Comparison of ENCODE assay signal across 11 cellular contexts in genomic region chr1:59638172-59638800, GRCh38.
DNase-seq lines count a peak whose midpoint lies in the region; ATAC-seq and TF ChIP-seq lines count a peak whose summit lies in the region.
"Had no signal": no experiment of that assay in that cellular context is flagged by ENCODE, and none has a peak within 500 bp of the region (broad histone marks: within the 10 kb centered on the region; RNA-seq: fewer than 3 reads in every experiment).

No MANE protein-coding gene starts in this region.

- H3K9me3 ChIP-seq in mucosa of descending colon (no peaks in the 10 kb centered on the region), BE2C (no peaks in the 10 kb centered on the region)

- H3K27ac Mint-ChIP-seq in Calu3 (ENCODE audit: unreplicated experiment), result peak overlapping the region; percentile 10
- no peak overlapping the region for H3K27ac Mint-ChIP-seq in activated CD4-positive, alpha-beta T cell treated with anti-CD3 and anti-CD28 coated beads, Interleukin-2, amount 10 ng/mL, durations not matched to agents 24 days and 14 days
- H3K27ac Mint-ChIP-seq: activated T-cell treated with anti-CD3 and anti-CD28 coated beads, Interleukin-2, amount 50 U/mL, for 72 hours had no signal

- CTCF ChIA-PET in Calu3 (lab: Charles Lee), result no interaction called here

- intact Hi-C loops in Calu3 (cut with micrococcal nuclease; ENCODE audit: unreplicated experiment), result loop anchor here (5.0 kb wide), 2 partner anchors 81 to 341 kb away; partner anchors contain the start of gene FGGY
- intact Hi-C loops in mucosa of descending colon (cut with DNase I, micrococcal nuclease), result no loop called here
- intact Hi-C loops in activated CD4-positive, alpha-beta T cell treated with anti-CD3 and anti-CD28 coated beads, Interleukin-2, amount 10 ng/mL, durations not matched to agents 24 days and 14 days (cut with micrococcal nuclease), result no loop called here

- TF ChIP-seq CTCF in Calu3 (IDR thresholded peaks at IDR 0.05; ENCODE audit: unreplicated experiment) (no peak), mucosa of descending colon (IDR thresholded peaks at IDR 0.05) (no peak), BE2C (IDR thresholded peaks at IDR 0.05; ENCODE audit: low read depth, low read length) (no peak)

- H3K4me1 Mint-ChIP-seq in Calu3 (ENCODE audit: low read depth, unreplicated experiment), result peaks cover 27% of the 10 kb centered on the region
- no peaks in the 10 kb centered on the region for H3K4me1 Mint-ChIP-seq in activated CD4-positive, alpha-beta T cell treated with anti-CD3 and anti-CD28 coated beads, Interleukin-2, amount 10 ng/mL, durations not matched to agents 24 days and 14 days

- no peaks in the 10 kb centered on the region for H3K36me3 Mint-ChIP-seq in Calu3 (ENCODE audit: insufficient read depth, unreplicated experiment)
- H3K36me3 Mint-ChIP-seq in activated CD4-positive, alpha-beta T cell treated with anti-CD3 and anti-CD28 coated beads, Interleukin-2, amount 10 ng/mL, durations not matched to agents 24 days and 14 days (ENCODE audit: low read depth), result no peaks in the 10 kb centered on the region

- ATAC-seq in mucosa of descending colon, result peak; percentile 40
- ATAC-seq in activated CD4-positive, CD25-positive, alpha-beta regulatory T cell treated with anti-CD3 and anti-CD28 coated beads, Interleukin-2, amount 50 U/mL, for 24 hours, result no peak
- ATAC-seq: activated T-cell treated with anti-CD3 and anti-CD28 coated beads, Interleukin-2, amount 50 U/mL, for 72 hours; esophagus mucosa had no signal

- no peaks in the 10 kb centered on the region for H3K4me1 ChIP-seq in mucosa of descending colon (ENCODE audit: low read depth)
- H3K4me1 ChIP-seq in BE2C, result no peaks in the 10 kb centered on the region

- no peak overlapping the region for H3K4me3 ChIP-seq in mucosa of descending colon
- no peak overlapping the region for H3K4me3 ChIP-seq in BE2C (ENCODE audit: low read depth, low read length)

- no peaks in the 10 kb centered on the region for H3K27me3 ChIP-seq in BE2C

- peak; percentile 36 for DNase-seq in Calu3
- peak; percentile 8 for DNase-seq in NCI-H226
- peak; percentile 96 for DNase-seq in fibroblast of gingiva (ENCODE audit: low read depth)
- peak in 1 of 3 donors; percentile 10 for DNase-seq in mucosa of descending colon
- no peak for DNase-seq in NCI-H2107 treated with DMSO at 0.1 percent for 48 hours (lab: John Stamatoyannopoulos, UW; ENCODE audit: unreplicated experiment)
- no peak for DNase-seq in BE2C
- no peak for DNase-seq in activated CD4-positive, alpha-beta T cell treated with anti-CD3 and anti-CD28 coated beads, Interleukin-2, amount 10 ng/mL, durations not matched to agents 24 days and 14 days
- DNase-seq: activated T-cell treated with anti-CD3 and anti-CD28 coated beads, Interleukin-2, amount 50 U/mL, for 72 hours; nucleus accumbens had no signal

- no peak overlapping the region for H3K4me3 Mint-ChIP-seq in Calu3 (ENCODE audit: low read depth, unreplicated experiment)
- H3K4me3 Mint-ChIP-seq in activated CD4-positive, alpha-beta T cell treated with anti-CD3 and anti-CD28 coated beads, Interleukin-2, amount 10 ng/mL, durations not matched to agents 24 days and 14 days, result no peak overlapping the region
- H3K4me3 Mint-ChIP-seq: activated T-cell treated with anti-CD3 and anti-CD28 coated beads, Interleukin-2, amount 50 U/mL, for 72 hours had no signal

- no peaks in the 10 kb centered on the region for H3K9me3 Mint-ChIP-seq in Calu3 (ENCODE audit: low read depth, unreplicated experiment)
- H3K9me3 Mint-ChIP-seq in activated CD4-positive, alpha-beta T cell treated with anti-CD3 and anti-CD28 coated beads, Interleukin-2, amount 10 ng/mL, durations not matched to agents 24 days and 14 days, result peaks cover 5% of the 10 kb centered on the region
- H3K9me3 Mint-ChIP-seq: activated T-cell treated with anti-CD3 and anti-CD28 coated beads, Interleukin-2, amount 50 U/mL, for 72 hours had no signal

- H3K36me3 ChIP-seq in mucosa of descending colon (ENCODE audit: low read depth) (no peaks in the 10 kb centered on the region), BE2C (no peaks in the 10 kb centered on the region)

- no TSS peak for BruUV-seq in Calu3 (replicated peaks; lab: Mats Ljungman, UMichigan)

- no peaks in the 10 kb centered on the region for H3K27me3 Mint-ChIP-seq in Calu3 (ENCODE audit: unreplicated experiment)
- H3K27me3 Mint-ChIP-seq in activated CD4-positive, alpha-beta T cell treated with anti-CD3 and anti-CD28 coated beads, Interleukin-2, amount 10 ng/mL, durations not matched to agents 24 days and 14 days, result no peaks in the 10 kb centered on the region

Comparison
In these comparisons a context has a peak if more than half of its experiments do, and no peak if none do; other contexts are left out.
1. DNase-seq: peak in Calu3 (single experiment), NCI-H226 (single experiment) and fibroblast of gingiva (single experiment); none in NCI-H2107 treated with DMSO at 0.1 percent for 48 hours (single experiment), BE2C (single experiment) and activated CD4-positive, alpha-beta T cell treated with anti-CD3 and anti-CD28 coated beads, Interleukin-2, amount 10 ng/mL, durations not matched to agents 24 days and 14 days (single experiment).